ENCODE assay signal across 1 cellular context in genomic region chr17:57577751-57578607, GRCh38.
A peak's percentile ranks its signal among the peaks of the same experiment; 100 is the strongest.
TF ChIP-seq lines count a peak whose summit lies in the region.

No MANE protein-coding gene starts in this region.

TF ChIP-seq in HepG2, 621 proteins besides CTCF, POLR2A, EP300 and RAD21 (continued from another document and continues in another):
- TF ChIP-seq ZBTB43 (CRISPR knock-in tag; conservative IDR thresholded peaks at IDR 0.05) (no peak), ZFP36L2 (CRISPR knock-in tag; IDR thresholded peaks at IDR 0.05) (no peak), AKAP8 (CRISPR knock-in tag; IDR thresholded peaks at IDR 0.05) (no peak), MATR3 (CRISPR knock-in tag; IDR thresholded peaks at IDR 0.05) (no peak), ASH2L (IDR thresholded peaks at IDR 0.05; ENCODE audit: insufficient read length, low read depth, low read length) (peak; percentile 66), RFXANK (CRISPR knock-in tag; IDR thresholded peaks at IDR 0.05) (peak; percentile 62; the same call in 1 of the 2 replicates), ZNF292 (CRISPR knock-in tag; IDR thresholded peaks at IDR 0.05; ENCODE audit: borderline replicate concordance, low read depth) (peak; percentile 90; the same call in 1 of the 2 replicates), RBAK (CRISPR knock-in tag; IDR thresholded peaks at IDR 0.05) (peak; percentile 38; the same call in 1 of the 2 replicates), MEF2D (CRISPR knock-in tag; IDR thresholded peaks at IDR 0.05) (peak; percentile 68; the same call in 1 of the 2 replicates), ZNF350 (CRISPR knock-in tag; IDR thresholded peaks at IDR 0.05; ENCODE audit: borderline replicate concordance, low read depth) (peak; percentile 70; the same call in 1 of the 2 replicates), ZBTB25 (CRISPR knock-in tag; IDR thresholded peaks at IDR 0.05) (peak; percentile 95), ZNF382 (CRISPR knock-in tag; IDR thresholded peaks at IDR 0.05; ENCODE audit: borderline replicate concordance) (no peak), ELF4 (CRISPR knock-in tag; IDR thresholded peaks at IDR 0.05; ENCODE audit: borderline replicate concordance) (no peak), HMG20B (CRISPR knock-in tag; conservative IDR thresholded peaks at IDR 0.05) (peak; percentile 91), RELA (CRISPR knock-in tag; IDR thresholded peaks at IDR 0.05) (0 out of 2 replicates have a peak, but pooled peaks have one; percentile 63), ARNTL (CRISPR knock-in tag; IDR thresholded peaks at IDR 0.05) (peak; percentile 28; the same call in 1 of the 2 replicates), TFAP4 (IDR thresholded peaks at IDR 0.05; ENCODE audit: borderline replicate concordance, low read depth) (no peak), HINFP (CRISPR knock-in tag; IDR thresholded peaks at IDR 0.05; ENCODE audit: low read depth) (no peak; the same call in 1 of the 2 replicates), ZEB1 (IDR thresholded peaks at IDR 0.05; ENCODE audit: insufficient replicate concordance, low read depth) (peak; percentile 29), SIX4 (CRISPR knock-in tag; IDR thresholded peaks at IDR 0.05) (peak; percentile 71), GATAD2A (CRISPR knock-in tag; IDR thresholded peaks at IDR 0.05) (peak; percentile 99), RBM39 (IDR thresholded peaks at IDR 0.05; ENCODE audit: low read depth, low read length, poor library complexity, severe bottlenecking) (no peak), ARID4A (CRISPR knock-in tag; IDR thresholded peaks at IDR 0.05; ENCODE audit: borderline replicate concordance) (peak; percentile 60; the same call in 1 of the 2 replicates), ELF3 (CRISPR knock-in tag; IDR thresholded peaks at IDR 0.05) (peak; percentile 88), ZHX1 (CRISPR knock-in tag; IDR thresholded peaks at IDR 0.05; ENCODE audit: low read depth) (peak; percentile 73; the same call in 1 of the 2 replicates), ZNF124 (CRISPR knock-in tag; IDR thresholded peaks at IDR 0.05) (peak; percentile 92), ZXDC (CRISPR knock-in tag; IDR thresholded peaks at IDR 0.05) (0 out of 2 replicates have a peak, but pooled peaks have one; percentile 49), MED1 (CRISPR knock-in tag; IDR thresholded peaks at IDR 0.05) (peak; percentile 93), ZNF576 (CRISPR knock-in tag; IDR thresholded peaks at IDR 0.05) (no peak), ZNF598 (CRISPR knock-in tag; IDR thresholded peaks at IDR 0.05; ENCODE audit: borderline replicate concordance) (0 out of 2 replicates have a peak, but pooled peaks have one; percentile 49), ZNF121 (CRISPR knock-in tag; IDR thresholded peaks at IDR 0.05) (peak; percentile 72), MYPOP (CRISPR knock-in tag; IDR thresholded peaks at IDR 0.05) (peak; percentile 73; the same call in 1 of the 2 replicates), AGO2 (optimal IDR thresholded peaks at IDR 0.05; ENCODE audit: low read depth, low read length) (no peak), ZNF136 (CRISPR knock-in tag; IDR thresholded peaks at IDR 0.05; ENCODE audit: low read depth) (no peak), BORCS8-MEF2B (CRISPR knock-in tag; IDR thresholded peaks at IDR 0.05) (0 out of 2 replicates have a peak, but pooled peaks have one; percentile 17), ZMYM3 (CRISPR knock-in tag; IDR thresholded peaks at IDR 0.05) (peak; percentile 92), TAF15 (IDR thresholded peaks at IDR 0.05; ENCODE audit: low read depth, low read length, poor library complexity, severe bottlenecking) (no peak), KDM2A (CRISPR knock-in tag; IDR thresholded peaks at IDR 0.05; ENCODE audit: borderline replicate concordance, low read depth) (peak; percentile 80), ZNF335 (CRISPR knock-in tag; IDR thresholded peaks at IDR 0.05) (0 out of 2 replicates have a peak, but pooled peaks have one; percentile 29), ZNF329 (CRISPR knock-in tag; IDR thresholded peaks at IDR 0.05; ENCODE audit: low read depth) (no peak), HHEX (CRISPR knock-in tag; IDR thresholded peaks at IDR 0.05) (0 out of 2 replicates have a peak, but pooled peaks have one; percentile 39), KLF12 (CRISPR knock-in tag; IDR thresholded peaks at IDR 0.05; ENCODE audit: borderline replicate concordance) (0 out of 2 replicates have a peak, but pooled peaks have one; percentile 51)
